19 cellular contexts compared by ENCODE assay signal in genomic region chr20:52168116-52168515, GRCh38. TPM values are rescaled to one million over a fixed set of nuclear protein-coding genes. Genes with fewer than 3 reads are reported as not detected.
DNase-seq lines count a peak whose midpoint lies in the region; ATAC-seq and TF ChIP-seq lines count a peak whose summit lies in the region.
"Had no signal": no experiment of that assay in that cellular context is flagged by ENCODE, and none has a peak within 500 bp of the region (broad histone marks: within the 10 kb centered on the region; RNA-seq: fewer than 3 reads in every experiment).

No MANE protein-coding gene starts in this region.

- peaks cover 11 to 37% of the 10 kb centered on the region in 2 donors for H3K36me3 Mint-ChIP-seq in activated naive CD4-positive, alpha-beta T cell treated with anti-CD3 and anti-CD28 coated beads, Interleukin-2, amount 50 U/mL, for 72 hours

- peak; percentile 39 to 40 for ATAC-seq in activated naive CD4-positive, alpha-beta T cell treated with anti-CD3 and anti-CD28 coated beads, Interleukin-2, amount 50 U/mL, for 72 hours
- ATAC-seq in HG03432 (IDR thresholded peaks at IDR 0.05; ENCODE audit: unreplicated experiment), result no peak
- ATAC-seq: Right ventricle myocardium inferior had no signal

- no peaks in the 10 kb centered on the region for H3K9me3 Mint-ChIP-seq in activated naive CD4-positive, alpha-beta T cell treated with anti-CD3 and anti-CD28 coated beads, Interleukin-2, amount 50 U/mL, for 72 hours
- H3K9me3 Mint-ChIP-seq: CD4-positive, alpha-beta T cell had no signal

- H3K27ac Mint-ChIP-seq in activated naive CD4-positive, alpha-beta T cell treated with anti-CD3 and anti-CD28 coated beads, Interleukin-2, amount 50 U/mL, for 72 hours, result no peak overlapping the region
- H3K27ac Mint-ChIP-seq: CD4-positive, alpha-beta T cell had no signal

- TF ChIP-seq CTCF in VCaP (conservative IDR thresholded peaks at IDR 0.05), result no peak
- no peak for TF ChIP-seq CTCF in GM20000 (IDR thresholded peaks at IDR 0.05; ENCODE audit: extremely low read depth, missing control alignments)

- DNase-seq in activated naive CD4-positive, alpha-beta T cell treated with anti-CD3 and anti-CD28 coated beads, Interleukin-2, amount 50 U/mL, for 72 hours (ENCODE audit: low spot score in 2 of 2), result no peak
- DNase-seq in activated naive CD4-positive, alpha-beta T cell treated with anti-CD3 and anti-CD28 coated beads, Interleukin-2, amount 50 U/mL, for 16 hours, result no peak
- DNase-seq in LHCN-M2 (ENCODE audit: low read depth), result peak; percentile 55
- DNase-seq in myocyte (ENCODE audit: low read depth), result peak; percentile 61
- no peak for DNase-seq in GM20000 (ENCODE audit: low spot score)
- no peak for DNase-seq in DMS79 treated with DMSO at 0.1 percent for 48 hours (lab: John Stamatoyannopoulos, UW)
- DNase-seq: BE2C; CD4-positive, alpha-beta T cell; COR-L47; Karpas-422; NCI-H1694 treated with DMSO at 0.1 percent for 48 hours; NCI-H2107; NCI-H2227 treated with DMSO at 0.1 percent for 48 hours; NCI-H524; NCI-H774 had no signal

- H3K27ac ChIP-seq in VCaP, result peak overlapping the region; percentile 32; the same call in 1 of the 2 replicates
- H3K27ac ChIP-seq: SJSA1 had no signal

RNA-seq across cellular contexts. Expression of gene ZFP64, which starts 23.5 kb away (rescaled TPM):
- 10 to 100 TPM; 15.4 to 16.8 TPM for total RNA-seq in activated naive CD4-positive, alpha-beta T cell treated with anti-CD3 and anti-CD28 coated beads, Interleukin-2, amount 50 U/mL, for 72 hours
- total RNA-seq in LHCN-M2 (2014; rRNA removed), result 8.3 and 9.1 TPM in 2 replicates
- 6.2 TPM for polyA plus RNA-seq in LHCN-M2 (2012)
- 8.4 and 9.1 TPM in 2 replicates for total RNA-seq in myocyte
- polyA plus RNA-seq in myocyte (2012), result 10.7 TPM

Comparison
In these comparisons a context has a peak if more than half of its experiments do, and no peak if none do; other contexts are left out.
1. DNase-seq: peak in LHCN-M2 (single experiment) and myocyte (single experiment); none in activated naive CD4-positive, alpha-beta T cell treated with anti-CD3 and anti-CD28 coated beads, Interleukin-2, amount 50 U/mL, for 72 hours (0 of 2), activated naive CD4-positive, alpha-beta T cell treated with anti-CD3 and anti-CD28 coated beads, Interleukin-2, amount 50 U/mL, for 16 hours (single experiment), GM20000 (single experiment) and DMS79 treated with DMSO at 0.1 percent for 48 hours (single experiment).